Comparison of ENCODE assay signal across 8 cellular contexts in the genomic region with DNA sequence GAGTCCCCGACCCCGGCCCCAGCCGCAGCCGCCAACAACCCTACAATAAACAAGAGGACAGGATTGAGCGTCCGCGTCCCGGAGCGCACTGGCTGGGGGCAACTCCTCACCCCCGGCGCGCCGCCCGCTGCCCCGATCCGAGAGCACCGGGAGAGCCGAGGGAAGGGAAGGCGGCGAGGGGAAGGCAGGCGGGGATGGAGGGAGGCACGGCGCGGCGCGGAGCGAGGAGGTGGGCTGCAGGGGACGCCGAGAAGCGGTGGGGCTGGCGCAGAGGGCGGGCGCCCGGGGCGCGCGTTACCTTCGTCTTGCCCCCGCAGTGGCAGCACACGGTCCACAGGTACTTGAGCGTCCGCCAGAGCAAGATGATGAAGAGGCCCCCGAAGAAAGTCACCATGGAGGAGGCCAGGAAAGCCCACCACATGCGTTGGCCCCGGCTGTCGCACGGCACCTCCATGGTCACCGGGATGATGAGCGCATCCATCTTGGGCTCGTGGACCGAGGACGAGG. TPM values are rescaled to one million over a fixed set of nuclear protein-coding genes. Genes with fewer than 3 reads are reported as not detected.
DNase-seq lines count a peak whose midpoint lies in the region; ATAC-seq and TF ChIP-seq lines count a peak whose summit lies in the region.

No MANE protein-coding gene starts in this region.

- no peak for ATAC-seq in activated CD4-positive, alpha-beta T cell treated with anti-CD3 and anti-CD28 coated beads for 36 hours
- ATAC-seq in thoracic aorta (ENCODE audit: insufficient number of reproducible peaks, low FRiP score, low read depth), result no peak
- ATAC-seq in GM21528 (IDR thresholded peaks at IDR 0.05; ENCODE audit: low FRiP score, unreplicated experiment), result no peak
- no peak for ATAC-seq in GM21447 (IDR thresholded peaks at IDR 0.05; ENCODE audit: unreplicated experiment)
- ATAC-seq in GM18867 (IDR thresholded peaks at IDR 0.05; ENCODE audit: unreplicated experiment), result no peak

- TF ChIP-seq CTCF in astrocyte of the spinal cord (IDR thresholded peaks at IDR 0.05; ENCODE audit: low read depth, low read length) (no peak), thoracic aorta (IDR thresholded peaks at IDR 0.05) (no peak)

- peak overlapping the region; percentile 28 for H3K4me3 Mint-ChIP-seq in activated CD4-positive, alpha-beta T cell treated with anti-CD3 and anti-CD28 coated beads for 36 hours

- H3K4me1 ChIP-seq in thoracic aorta (ENCODE audit: control insufficient read depth in 1 of 2, low read depth in 2 of 2), result peaks cover 24 to 67% of the 10 kb centered on the region in 2 donors

- no peaks in the 10 kb centered on the region for H3K27me3 ChIP-seq in thoracic aorta (replicated peaks; ENCODE audit: insufficient read depth)

- intact Hi-C loops in activated CD4-positive, alpha-beta T cell treated with anti-CD3 and anti-CD28 coated beads for 36 hours (cut with DNase I, micrococcal nuclease), result no loop called here

- POLR2A ChIA-PET in activated CD4-positive, alpha-beta T cell treated with anti-CD3 and anti-CD28 coated beads for 36 hours (lab: Charles Lee), result no interaction called here

- H3K9me3 ChIP-seq in thoracic aorta, result no peaks in the 10 kb centered on the region

- H3K4me3 ChIP-seq in astrocyte of the spinal cord (ENCODE audit: low read depth, low read length), result peak overlapping the region; percentile 87
- peak overlapping the region; percentile 86 for H3K4me3 ChIP-seq in thoracic aorta

- no peak for DNase-seq in activated CD4-positive, alpha-beta T cell treated with anti-CD3 and anti-CD28 coated beads for 36 hours
- DNase-seq in activated CD4-positive, alpha-beta T cell treated with anti-CD3 and anti-CD28 coated beads for 48 hours, result no peak
- no peak for DNase-seq in astrocyte of the spinal cord (ENCODE audit: low read depth, low spot score)
- peak; percentile 62 for DNase-seq in left kidney (ENCODE audit: low read depth, low spot score)
- no peak for DNase-seq in thoracic aorta (ENCODE audit: low spot score)

- no peaks in the 10 kb centered on the region for H3K36me3 ChIP-seq in thoracic aorta

- H3K27me3 Mint-ChIP-seq in activated CD4-positive, alpha-beta T cell treated with anti-CD3 and anti-CD28 coated beads for 36 hours, result peaks cover 55% of the 10 kb centered on the region

- CTCF ChIA-PET in activated CD4-positive, alpha-beta T cell treated with anti-CD3 and anti-CD28 coated beads for 36 hours (lab: Charles Lee), result no interaction called here

- in situ Hi-C loops in astrocyte of the spinal cord (cut with HindIII; ENCODE audit: low sequenced_read_pairs), result no loop called here

- H3K27ac Mint-ChIP-seq in activated CD4-positive, alpha-beta T cell treated with anti-CD3 and anti-CD28 coated beads for 36 hours, result no peak overlapping the region

- peak overlapping the region; percentile 82 to 89 for H3K27ac ChIP-seq in thoracic aorta

- no peaks in the 10 kb centered on the region for H3K36me3 Mint-ChIP-seq in activated CD4-positive, alpha-beta T cell treated with anti-CD3 and anti-CD28 coated beads for 36 hours (ENCODE audit: low read depth)

- H3K9me3 Mint-ChIP-seq in activated CD4-positive, alpha-beta T cell treated with anti-CD3 and anti-CD28 coated beads for 36 hours (ENCODE audit: low read depth), result no peaks in the 10 kb centered on the region

- H3K4me1 Mint-ChIP-seq in activated CD4-positive, alpha-beta T cell treated with anti-CD3 and anti-CD28 coated beads for 36 hours, result peaks cover 2% of the 10 kb centered on the region

RNA-seq across cellular contexts. Expression of gene KCNMA1, which starts 0.6 kb away (rescaled TPM):
- total RNA-seq in activated CD4-positive, alpha-beta T cell treated with anti-CD3 and anti-CD28 coated beads for 36 hours, result under 1 TPM in 1 of 2 experiments, not detected in 1; 0.18 TPM
- 100 to 1,000 TPM; 168 to 188 TPM for total RNA-seq in thoracic aorta

Comparison
In these comparisons a context has a peak if more than half of its experiments do, and no peak if none do; other contexts are left out.
1. RNA of gene KCNMA1, which starts 0.6 kb away (total RNA-seq): 168 to 188 TPM in thoracic aorta; 0.18 TPM in activated CD4-positive, alpha-beta T cell treated with anti-CD3 and anti-CD28 coated beads for 36 hours; every median in the first group is over 100 times any median in the second.